Comparison of ENCODE assay signal across 16 cellular contexts in genomic region chr2:157657858-157658257, GRCh38. TPM values are rescaled to one million over a fixed set of nuclear protein-coding genes. Genes with fewer than 3 reads are reported as not detected.
DNase-seq lines count a peak whose midpoint lies in the region; TF ChIP-seq lines count a peak whose summit lies in the region.
"Had no signal": no experiment of that assay in that cellular context is flagged by ENCODE, and none has a peak within 500 bp of the region (broad histone marks: within the 10 kb centered on the region; RNA-seq: fewer than 3 reads in every experiment).

No MANE protein-coding gene starts in this region.

- intact Hi-C loops in testis (cut with DNase I; ENCODE audit: low total_unique reads), result no loop called here

- no peak for TF ChIP-seq CTCF in osteoblast (IDR thresholded peaks at IDR 0.05; ENCODE audit: extremely low read depth, low read depth, low read length)
- no peak for TF ChIP-seq CTCF in testis (IDR thresholded peaks at IDR 0.05)

- H2AFZ ChIP-seq in osteoblast (ENCODE audit: low read length) (no peak overlapping the region), trophoblast cell (ENCODE audit: insufficient read depth, low read length, poor library complexity) (no peak overlapping the region)

- no peaks in the 10 kb centered on the region for H3K36me3 ChIP-seq in osteoblast (ENCODE audit: insufficient read depth, low read length)
- H3K36me3 ChIP-seq in testis (ENCODE audit: low read depth, missing control alignments), result no peaks in the 10 kb centered on the region
- H3K36me3 ChIP-seq in trophoblast cell (ENCODE audit: control insufficient read depth in 1 of 2, insufficient read depth in 2 of 2, low read length in 2 of 2), result no peaks in the 10 kb centered on the region
- H3K36me3 ChIP-seq: BLaER1 treated with 17β-estradiol and CSF1 and Interleukin-3, amounts not matched to agents 10 nM and 100 nM had no signal

- H3K4me2 ChIP-seq in osteoblast (ENCODE audit: insufficient read depth, low read length) (no peak overlapping the region), trophoblast cell (ENCODE audit: low read length) (no peak overlapping the region)
- H3K4me2 ChIP-seq: A549; BLaER1 treated with 17β-estradiol and CSF1 and Interleukin-3, amounts not matched to agents 10 nM and 100 nM had no signal

- H3K9me3 ChIP-seq in osteoblast (ENCODE audit: low read depth, low read length) (no peaks in the 10 kb centered on the region), testis (no peaks in the 10 kb centered on the region), trophoblast cell (ENCODE audit: insufficient read depth, low read depth, low read length) (no peaks in the 10 kb centered on the region)
- H3K9me3 ChIP-seq: A549; BLaER1 treated with 17β-estradiol and CSF1 and Interleukin-3, amounts not matched to agents 10 nM and 100 nM; Caco-2 had no signal

- H3K79me2 ChIP-seq in osteoblast (ENCODE audit: insufficient read depth, low read length), result no peaks in the 10 kb centered on the region
- no peaks in the 10 kb centered on the region for H3K79me2 ChIP-seq in trophoblast cell (ENCODE audit: control insufficient read depth, insufficient read depth, low read length, poor library complexity)

- no peak overlapping the region for H3K18ac ChIP-seq in trophoblast cell (ENCODE audit: low read length)

- H3K9ac ChIP-seq in trophoblast cell (ENCODE audit: low read length), result no peak overlapping the region
- H3K9ac ChIP-seq: BLaER1 treated with 17β-estradiol and CSF1 and Interleukin-3, amounts not matched to agents 10 nM and 100 nM had no signal

- DNase-seq in osteoblast (ENCODE audit: insufficient read length, low spot score, missing footprints), result peak; percentile 36
- peak; percentile 6 for DNase-seq in pons (ENCODE audit: low spot score)
- DNase-seq in testis, result no peak
- no peak for DNase-seq in 8988T
- no peak for DNase-seq in trophoblast cell
- DNase-seq: AML-193; Caco-2; Calu3; CD4-positive, alpha-beta T cell; CD8-positive, alpha-beta T cell; DMS79 treated with DMSO at 0.1 percent for 48 hours; GF-D8 had no signal

- H3K79me1 ChIP-seq in trophoblast cell (ENCODE audit: low read length), result no peaks in the 10 kb centered on the region

- no peak overlapping the region for H2BK120ac ChIP-seq in trophoblast cell (ENCODE audit: insufficient read depth, low read length, poor library complexity)

- no peak overlapping the region for H4K12ac ChIP-seq in trophoblast cell (ENCODE audit: low read depth, low read length)

- H3K4me1 ChIP-seq in osteoblast (ENCODE audit: insufficient read depth, low read length) (no peaks in the 10 kb centered on the region), testis (peaks cover 19% of the 10 kb centered on the region), trophoblast cell (ENCODE audit: control insufficient read depth in 1 of 2, insufficient read depth in 2 of 2, low read length in 2 of 2) (no peaks in the 10 kb centered on the region)
- H3K4me1 ChIP-seq: A549; BLaER1 treated with 17β-estradiol and CSF1 and Interleukin-3, amounts not matched to agents 10 nM and 100 nM; Caco-2 had no signal

- no peak overlapping the region for H2AK5ac ChIP-seq in trophoblast cell (ENCODE audit: low read length)

- no peak overlapping the region for H3K4ac ChIP-seq in trophoblast cell (ENCODE audit: low read depth, low read length)

- TF ChIP-seq POLR2A in testis (IDR thresholded peaks at IDR 0.05), result no peak

- no peak overlapping the region for H2BK5ac ChIP-seq in trophoblast cell (ENCODE audit: low read depth, low read length, poor library complexity)

- H3K27ac ChIP-seq in osteoblast (ENCODE audit: low read depth, low read length), result no peak overlapping the region
- H3K27ac ChIP-seq in testis, result peak overlapping the region; percentile 53 to 81
- H3K27ac ChIP-seq in trophoblast cell (ENCODE audit: low read depth, low read length), result no peak overlapping the region
- H3K27ac ChIP-seq: A549; BLaER1 treated with 17β-estradiol and CSF1 and Interleukin-3, amounts not matched to agents 10 nM and 100 nM; C4-2B had no signal

- H3K23ac ChIP-seq in trophoblast cell (ENCODE audit: low read length), result no peak overlapping the region

- H3K4me3 ChIP-seq in osteoblast (ENCODE audit: insufficient read depth, low read length) (no peak overlapping the region), testis (no peak overlapping the region), trophoblast cell (ENCODE audit: low read depth, low read length) (no peak overlapping the region)
- H3K4me3 ChIP-seq: A549; BLaER1 treated with 17β-estradiol and CSF1 and Interleukin-3, amounts not matched to agents 10 nM and 100 nM had no signal

- H2BK12ac ChIP-seq in trophoblast cell (ENCODE audit: low read length), result no peak overlapping the region

- H4K91ac ChIP-seq in trophoblast cell (ENCODE audit: low read depth, low read length), result no peak overlapping the region

- H3K14ac ChIP-seq in trophoblast cell (ENCODE audit: low read length), result no peak overlapping the region

- H4K8ac ChIP-seq in trophoblast cell (ENCODE audit: low read depth, low read length), result no peak overlapping the region

- H3K27me3 ChIP-seq in osteoblast (ENCODE audit: insufficient read depth, low read length) (no peaks in the 10 kb centered on the region), testis (no peaks in the 10 kb centered on the region), trophoblast cell (ENCODE audit: insufficient read depth, low read length) (no peaks in the 10 kb centered on the region)
- H3K27me3 ChIP-seq: BLaER1 treated with 17β-estradiol and CSF1 and Interleukin-3, amounts not matched to agents 10 nM and 100 nM had no signal

- WGBS in testis, 2 donors, result 42 to 43% methylated on average over 1 of the region's 1 CpG
- WGBS in trophoblast cell (ENCODE audit: extremely low coverage, insufficient coverage, insufficient read length), result no CpG with 5 or more reads among the region's 1 CpG

- no peaks in the 10 kb centered on the region for H4K20me1 ChIP-seq in osteoblast (ENCODE audit: insufficient read depth, low read length)
- H4K20me1 ChIP-seq: BLaER1 treated with 17β-estradiol and CSF1 and Interleukin-3, amounts not matched to agents 10 nM and 100 nM had no signal

RNA-seq across cellular contexts. Expression of gene ACVR1C, which starts 29.2 kb away (rescaled TPM):
- 0.29 and 0.36 TPM in 2 replicates for total RNA-seq in osteoblast
- 1 to 10 TPM; 1.4 to 2.3 TPM for total RNA-seq in testis
- polyA plus RNA-seq in testis (ENCODE audit: insufficient read depth, low read depth, low replicate concordance), result 0.47 TPM
- 0.28 and 0.33 TPM in 2 replicates for polyA plus RNA-seq in trophoblast cell (2013)
- total RNA-seq: A172 had no signal

Comparison
In these comparisons a context has a peak if more than half of its experiments do, and no peak if none do; other contexts are left out.
1. DNase-seq: peak in osteoblast (single experiment) and pons (single experiment); none in testis (single experiment), 8988T (single experiment) and trophoblast cell (0 of 2).
2. H3K27ac ChIP-seq: peak in testis (2 of 2); none in osteoblast (single experiment) and trophoblast cell (single experiment).